1 cellular context compared by ENCODE assay signal in the genomic region with DNA sequence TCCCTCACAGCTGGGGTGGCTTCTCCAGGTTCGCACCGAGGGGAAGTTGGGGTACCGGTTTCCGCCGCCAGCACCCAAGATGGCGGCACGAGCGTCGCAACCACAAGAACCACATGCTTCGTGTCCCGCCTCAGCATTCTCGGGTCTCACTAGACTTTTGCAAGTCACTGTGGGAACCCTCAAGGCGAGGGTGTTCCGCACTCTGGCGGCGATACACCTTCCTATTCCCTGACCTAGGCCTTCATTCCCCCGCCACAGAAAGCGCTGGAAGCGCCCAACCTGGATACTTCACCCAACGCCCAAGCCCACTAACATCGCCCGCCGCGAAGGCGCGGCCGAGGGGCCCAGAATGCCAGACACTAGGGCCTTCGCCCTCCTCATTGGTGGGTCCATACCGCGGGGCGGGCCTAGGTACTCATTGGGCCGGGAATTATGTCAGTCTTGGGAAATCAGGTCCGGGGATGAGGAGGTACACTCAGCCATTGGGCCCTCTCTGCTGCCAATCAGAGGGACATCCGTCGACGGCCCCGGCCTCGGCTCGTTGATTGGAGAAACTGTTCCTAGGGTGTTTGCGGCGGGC.
TF ChIP-seq lines count a peak whose summit lies in the region.

No MANE protein-coding gene starts in this region.

TF ChIP-seq in IMR-90, 13 proteins besides CTCF, POLR2A, EP300 and RAD21:
- TF ChIP-seq CEBPB (IDR thresholded peaks at IDR 0.05; ENCODE audit: low read depth, low read length) = peak; percentile 79
- TF ChIP-seq RCOR1 (IDR thresholded peaks at IDR 0.05; ENCODE audit: insufficient replicate concordance, low read length) = no peak
- TF ChIP-seq MAZ (IDR thresholded peaks at IDR 0.05; ENCODE audit: borderline replicate concordance, low read depth, low read length) = 0 out of 2 replicates have a peak, but pooled peaks have one; percentile 62
- TF ChIP-seq FOS (IDR thresholded peaks at IDR 0.05; ENCODE audit: low read depth, low read length) = peak; percentile 42; the same call in 1 of the 2 replicates
- no peak for TF ChIP-seq MXI1 (IDR thresholded peaks at IDR 0.05; ENCODE audit: borderline replicate concordance, low read depth, low read length)
- peak; percentile 58 for TF ChIP-seq NFE2L2 (IDR thresholded peaks at IDR 0.05; ENCODE audit: low read depth, low read length)
- TF ChIP-seq, protein P1, sequence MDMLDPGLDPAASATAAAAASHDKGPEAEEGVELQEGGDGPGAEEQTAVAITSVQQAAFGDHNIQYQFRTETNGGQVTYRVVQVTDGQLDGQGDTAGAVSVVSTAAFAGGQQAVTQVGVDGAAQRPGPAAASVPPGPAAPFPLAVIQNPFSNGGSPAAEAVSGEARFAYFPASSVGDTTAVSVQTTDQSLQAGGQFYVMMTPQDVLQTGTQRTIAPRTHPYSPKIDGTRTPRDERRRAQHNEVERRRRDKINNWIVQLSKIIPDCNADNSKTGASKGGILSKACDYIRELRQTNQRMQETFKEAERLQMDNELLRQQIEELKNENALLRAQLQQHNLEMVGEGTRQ (IDR thresholded peaks at IDR 0.05; ENCODE audit: low read depth, low read length) = peak; percentile 61
- no peak for TF ChIP-seq BHLHE40 (IDR thresholded peaks at IDR 0.05; ENCODE audit: low read depth, low read length)
